ENCODE assay signal across 8 cellular contexts in the genomic region with DNA sequence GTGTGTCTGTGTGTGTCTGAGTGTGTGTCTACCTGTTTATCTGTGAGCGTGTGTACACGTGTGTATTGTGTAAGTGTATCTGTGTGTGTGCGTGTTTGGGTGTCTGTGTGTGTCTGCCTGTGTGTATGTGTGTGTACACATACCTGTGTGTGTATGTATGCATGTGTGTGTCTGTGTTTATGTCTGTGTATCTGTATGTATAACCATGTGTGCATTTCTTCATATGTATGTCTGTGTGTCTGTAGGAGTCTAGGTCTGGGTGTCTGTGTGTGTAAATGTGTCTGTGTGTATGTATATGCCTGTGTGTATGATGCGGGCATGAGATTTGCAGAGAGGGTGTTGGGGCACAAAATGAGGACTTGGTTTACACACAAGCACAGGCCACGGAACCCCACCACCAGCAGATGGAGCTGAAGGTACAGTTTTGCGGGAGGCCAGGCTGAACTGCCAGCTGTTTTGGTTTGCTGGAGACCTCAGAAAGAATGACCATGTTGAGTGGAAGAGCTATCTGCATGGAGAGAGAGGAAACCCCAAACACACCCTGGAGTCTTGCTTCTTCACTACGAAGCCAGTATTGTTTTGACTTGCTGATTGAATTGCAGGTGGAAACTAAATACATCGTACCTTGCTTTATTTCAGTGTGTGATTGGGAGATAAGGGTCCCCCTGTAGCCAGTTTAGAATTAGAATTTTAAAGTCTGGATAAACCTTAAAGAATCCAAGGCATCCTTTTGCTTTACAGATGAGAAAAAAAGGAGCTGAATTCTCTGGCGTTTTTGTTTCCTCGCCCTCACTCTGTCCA.
DNase-seq lines count a peak whose midpoint lies in the region; ATAC-seq, FAIRE-seq and TF ChIP-seq lines count a peak whose summit lies in the region.

No MANE protein-coding gene starts in this region.

- no peaks in the 10 kb centered on the region for H4K20me1 ChIP-seq in keratinocyte (ENCODE audit: control insufficient read depth, extremely low read depth, insufficient read depth, low read length)

- 44 to 48% methylated on average over 10 of the region's 10 CpGs for WGBS in thyroid gland, 2 donors

- no peaks in the 10 kb centered on the region for H3K36me3 ChIP-seq in breast epithelium
- H3K36me3 ChIP-seq in keratinocyte (ENCODE audit: control insufficient read depth in 2 of 2, extremely low read depth in 1 of 2, insufficient read depth in 2 of 2, low read length in 2 of 2): no peaks in the 10 kb centered on the region
- H3K36me3 ChIP-seq in thyroid gland: no peaks in the 10 kb centered on the region

- H3K27ac ChIP-seq in AG04450 (ENCODE audit: low read depth, low read length) (no peak overlapping the region), breast epithelium (no peak overlapping the region), keratinocyte (ENCODE audit: control insufficient read depth, insufficient read depth, low read length) (no peak overlapping the region), thyroid gland (no peak overlapping the region)

- no peaks in the 10 kb centered on the region for H3K79me2 ChIP-seq in keratinocyte (ENCODE audit: control insufficient read depth, insufficient read depth, low read length)

- POLR2A ChIA-PET in AG04450 (lab: Yijun Ruan, JAX): no interaction called here

- H3K9me3 ChIP-seq in AG04450 (ENCODE audit: control insufficient read depth, insufficient read depth, low read length): no peaks in the 10 kb centered on the region
- H3K9me3 ChIP-seq in breast epithelium: no peaks in the 10 kb centered on the region
- no peaks in the 10 kb centered on the region for H3K9me3 ChIP-seq in keratinocyte (ENCODE audit: control insufficient read depth, low read depth, low read length)
- no peaks in the 10 kb centered on the region for H3K9me3 ChIP-seq in thyroid gland

- no peaks in the 10 kb centered on the region for H3K27me3 ChIP-seq in AG04450 (ENCODE audit: control insufficient read depth, insufficient read depth, low read length)
- no peaks in the 10 kb centered on the region for H3K27me3 ChIP-seq in breast epithelium
- H3K27me3 ChIP-seq in keratinocyte (ENCODE audit: control insufficient read depth, extremely low read depth, insufficient read depth, low read length): no peaks in the 10 kb centered on the region
- no peaks in the 10 kb centered on the region for H3K27me3 ChIP-seq in thyroid gland

- H3K4me3 ChIP-seq in AG04450 (ENCODE audit: low read depth, low read length) (no peak overlapping the region), breast epithelium (no peak overlapping the region), keratinocyte (ENCODE audit: control insufficient read depth in 2 of 3, extremely low read depth in 1 of 3, insufficient read depth in 2 of 3, low read depth in 1 of 3, low read length in 3 of 3) (no peak overlapping the region), thyroid gland (replicated peaks in 1 of 3) (no peak overlapping the region)

- no peak overlapping the region for H3K4me2 ChIP-seq in keratinocyte (ENCODE audit: control insufficient read depth, extremely low read depth, insufficient read depth, low read depth, low read length)

- TF ChIP-seq CTCF in AG04450 (IDR thresholded peaks at IDR 0.05; ENCODE audit: low read depth, low read length) (peak; percentile 97), GM12874 (IDR thresholded peaks at IDR 0.05; ENCODE audit: insufficient read depth, low read depth, low read length) (peak; percentile 88), breast epithelium (IDR thresholded peaks at IDR 0.05) (peak in 2 of 3 donors; percentile 45 to 59), keratinocyte (optimal IDR thresholded peaks at IDR 0.05 in 1 of 3, IDR thresholded peaks at IDR 0.05 in 1 of 3, conservative IDR thresholded peaks at IDR 0.05 in 1 of 3; ENCODE audit: extremely low read depth in 1 of 3, insufficient read depth in 2 of 3, low read length in 3 of 3) (peak; percentile 82 to 95 (median 91)), thyroid gland (IDR thresholded peaks at IDR 0.05) (peak; percentile 31 to 83 (median 65))

- intact Hi-C loops in breast epithelium (cut with DNase I; ENCODE audit: low total_unique reads): no loop called here
- intact Hi-C loops in thyroid gland (cut with DNase I): loop anchor here (10.0 kb wide), 1 partner anchor 157 kb away; no protein-coding TSS in a partner anchor

- H3K4me1 ChIP-seq in breast epithelium: no peaks in the 10 kb centered on the region
- peaks cover 7% of the 10 kb centered on the region for H3K4me1 ChIP-seq in keratinocyte (ENCODE audit: control insufficient read depth, extremely low read depth, insufficient read depth, low read length)
- H3K4me1 ChIP-seq in thyroid gland: no peaks in the 10 kb centered on the region

- dilution Hi-C loops in keratinocyte (cut with MboI; ENCODE audit: extremely low pct_ligation_motif_present, low sequenced_read_pairs): no loop called here

- TF ChIP-seq POLR2A in breast epithelium (IDR thresholded peaks at IDR 0.05): no peak
- TF ChIP-seq POLR2A in thyroid gland (IDR thresholded peaks at IDR 0.05): no peak

- H3K9ac ChIP-seq in keratinocyte (ENCODE audit: control insufficient read depth, extremely low read depth, insufficient read depth, low read length): no peak overlapping the region

- CTCF ChIA-PET in AG04450 (lab: Charles Lee): interaction anchor here (0.6 to 8.3 kb wide), 80 partner anchors 9 to 1218 kb away, joined by 3 to 250 read pairs (median 4); no protein-coding TSS in a partner anchor

- no peaks in the 10 kb centered on the region for H3K9me1 ChIP-seq in keratinocyte (ENCODE audit: control insufficient read depth, extremely low read depth, insufficient read depth, low read length)

- DNase-seq in AG04450 (ENCODE audit: low read depth, low spot score): peak; percentile 81
- DNase-seq in NCI-H748 treated with DMSO at 0.1 percent for 48 hours (lab: John Stamatoyannopoulos, UW): peak; percentile 42
- peak; percentile 33 to 56 for DNase-seq in breast epithelium (ENCODE audit: low spot score in 2 of 2)
- peak; percentile 36 for DNase-seq in keratinocyte (ENCODE audit: low read depth, low spot score)
- peak; percentile 75 to 81 for DNase-seq in thyroid gland
- DNase-seq in stimulated activated CD4-positive, alpha-beta T cell treated with anti-CD3 and anti-CD28 coated beads, Interleukin-4, amount 100 ng/mL, for 1 hour: no peak

- peak; percentile 53 for FAIRE-seq in keratinocyte (lab: Jason Lieb, UNC)

- H2AFZ ChIP-seq in keratinocyte (ENCODE audit: control insufficient read depth, low read length): no peak overlapping the region

- ATAC-seq in HG03159 (IDR thresholded peaks at IDR 0.05; ENCODE audit: unreplicated experiment): peak; percentile 79
